ENCODE assay signal across 1 cellular context in genomic region chr5:171888051-171888481, GRCh38.
TF ChIP-seq lines count a peak whose summit lies in the region.

No MANE protein-coding gene starts in this region.

TF ChIP-seq in endothelial cell of umbilical vein, 7 proteins besides CTCF, POLR2A, EP300 and RAD21 (continued from another document):
- no peak for TF ChIP-seq GATA2 (IDR thresholded peaks at IDR 0.05; ENCODE audit: insufficient read depth, insufficient read length, low read depth, low read length)
- TF ChIP-seq EZH2 (IDR thresholded peaks at IDR 0.05; ENCODE audit: borderline replicate concordance, low read depth, low read length, severe bottlenecking), result no peak
